9 cellular contexts compared by ENCODE assay signal in the genomic region with DNA sequence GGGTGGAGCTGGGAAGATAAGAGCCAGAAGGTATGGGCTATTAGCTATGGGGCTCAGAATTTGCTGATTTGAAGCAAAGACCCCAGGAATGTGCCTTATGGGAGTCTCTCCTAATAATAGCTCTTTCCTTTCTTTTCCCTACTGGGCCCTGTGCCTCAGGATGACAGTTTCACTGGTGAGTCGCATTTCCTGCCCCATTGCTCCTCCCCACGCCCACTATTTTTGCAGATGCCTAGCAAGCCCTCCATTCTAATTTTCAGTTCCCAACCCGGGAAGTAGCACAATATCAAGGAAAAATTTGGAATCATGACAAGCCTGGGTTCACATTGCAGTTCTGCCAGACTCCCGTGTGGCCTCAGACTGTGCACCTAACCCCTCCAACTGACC. TPM values are rescaled to one million over a fixed set of nuclear protein-coding genes. Genes with fewer than 3 reads are reported as not detected.
DNase-seq lines count a peak whose midpoint lies in the region; ATAC-seq, FAIRE-seq and TF ChIP-seq lines count a peak whose summit lies in the region.
"Had no signal": no experiment of that assay in that cellular context is flagged by ENCODE, and none has a peak within 500 bp of the region (broad histone marks: within the 10 kb centered on the region; RNA-seq: fewer than 3 reads in every experiment).

No MANE protein-coding gene starts in this region.

- no peak for DNase-seq in activated CD8-positive, alpha-beta memory T cell treated with anti-CD3 and anti-CD28 coated beads, Interleukin-2, amount 10 ng/mL, durations not matched to agents 7 days and 5 days
- DNase-seq in activated CD8-positive, alpha-beta memory T cell treated with anti-CD3 and anti-CD28 coated beads, Interleukin-2, amount 50 U/mL, for 48 hours = no peak
- DNase-seq in activated naive CD4-positive, alpha-beta T cell treated with anti-CD3 and anti-CD28 coated beads, Interleukin-2, amount 50 U/mL, for 72 hours (ENCODE audit: low spot score in 2 of 2) = no peak
- no peak for DNase-seq in keratinocyte (ENCODE audit: low read depth, low spot score)
- DNase-seq in tibial artery = peak in 1 of 2 donors; percentile 67
- no peak for DNase-seq in SJCRH30
- DNase-seq in anterior cingulate cortex (lab: John Stamatoyannopoulos, UW) = no peak
- DNase-seq: SIG-M5 had no signal

- peaks cover 25% of the 10 kb centered on the region for H3K4me1 Mint-ChIP-seq in activated CD8-positive, alpha-beta memory T cell treated with anti-CD3 and anti-CD28 coated beads, Interleukin-2, amount 10 ng/mL, durations not matched to agents 7 days and 5 days

- H3K4me3 ChIP-seq in keratinocyte (ENCODE audit: control insufficient read depth in 2 of 3, extremely low read depth in 1 of 3, insufficient read depth in 2 of 3, low read depth in 1 of 3, low read length in 3 of 3) (peak overlapping the region; percentile 45 to 55 (median 54)), tibial artery (peak overlapping the region; percentile 53 to 65), SJCRH30 (no peak overlapping the region)

- no peaks in the 10 kb centered on the region for H4K20me1 ChIP-seq in keratinocyte (ENCODE audit: control insufficient read depth, extremely low read depth, insufficient read depth, low read length)

- no peaks in the 10 kb centered on the region for H3K79me2 ChIP-seq in keratinocyte (ENCODE audit: control insufficient read depth, insufficient read depth, low read length)

- H3K27me3 Mint-ChIP-seq in activated CD8-positive, alpha-beta memory T cell treated with anti-CD3 and anti-CD28 coated beads, Interleukin-2, amount 10 ng/mL, durations not matched to agents 7 days and 5 days = no peaks in the 10 kb centered on the region

- no peaks in the 10 kb centered on the region for H3K36me3 Mint-ChIP-seq in activated CD8-positive, alpha-beta memory T cell treated with anti-CD3 and anti-CD28 coated beads, Interleukin-2, amount 10 ng/mL, durations not matched to agents 7 days and 5 days
- no peaks in the 10 kb centered on the region for H3K36me3 Mint-ChIP-seq in activated naive CD4-positive, alpha-beta T cell treated with anti-CD3 and anti-CD28 coated beads, Interleukin-2, amount 50 U/mL, for 72 hours

- intact Hi-C loops in tibial artery (cut with DNase I; ENCODE audit: low total_unique reads) = loop anchor here (5.0 kb wide), 1 partner anchor 401 kb away; no protein-coding TSS in a partner anchor

- H3K27ac Mint-ChIP-seq in activated CD8-positive, alpha-beta memory T cell treated with anti-CD3 and anti-CD28 coated beads, Interleukin-2, amount 10 ng/mL, durations not matched to agents 7 days and 5 days = no peak overlapping the region
- H3K27ac Mint-ChIP-seq in activated naive CD4-positive, alpha-beta T cell treated with anti-CD3 and anti-CD28 coated beads, Interleukin-2, amount 50 U/mL, for 72 hours = peak overlapping the region; percentile 73 to 83

- no peaks in the 10 kb centered on the region for H3K27me3 ChIP-seq in keratinocyte (ENCODE audit: control insufficient read depth, extremely low read depth, insufficient read depth, low read length)
- no peaks in the 10 kb centered on the region for H3K27me3 ChIP-seq in tibial artery
- 0 out of 2 replicates have a peak, but pooled peaks cover 7% of the 10 kb centered on the region for H3K27me3 ChIP-seq in SJCRH30

- H3K4me3 Mint-ChIP-seq in activated CD8-positive, alpha-beta memory T cell treated with anti-CD3 and anti-CD28 coated beads, Interleukin-2, amount 10 ng/mL, durations not matched to agents 7 days and 5 days = no peak overlapping the region

- ATAC-seq in activated CD8-positive, alpha-beta memory T cell treated with anti-CD3 and anti-CD28 coated beads, Interleukin-2, amount 10 ng/mL, durations not matched to agents 7 days and 5 days = peak; percentile 41
- ATAC-seq in activated naive CD4-positive, alpha-beta T cell treated with anti-CD3 and anti-CD28 coated beads, Interleukin-2, amount 50 U/mL, for 72 hours = peak in 1 of 2 donors; percentile 38
- no peak for ATAC-seq in GM21825 (IDR thresholded peaks at IDR 0.05; ENCODE audit: unreplicated experiment)

- no peak for FAIRE-seq in keratinocyte (lab: Jason Lieb, UNC)

- peak overlapping the region; percentile 72 for H3K4me2 ChIP-seq in keratinocyte (ENCODE audit: control insufficient read depth, extremely low read depth, insufficient read depth, low read depth, low read length)

- CTCF ChIA-PET in activated CD8-positive, alpha-beta memory T cell treated with anti-CD3 and anti-CD28 coated beads, Interleukin-2, amount 10 ng/mL, durations not matched to agents 7 days and 5 days (lab: Charles Lee) = interaction anchor here (0.9 to 3.7 kb wide), 3 partner anchors 10 to 29 kb away, joined by 3 to 16 read pairs (median 3); partner anchors contain the start of gene CRELD1

- peak overlapping the region; percentile 93 for H2AFZ ChIP-seq in keratinocyte (ENCODE audit: control insufficient read depth, low read length)

- H3K9me1 ChIP-seq in keratinocyte (ENCODE audit: control insufficient read depth, extremely low read depth, insufficient read depth, low read length) = peaks cover 5% of the 10 kb centered on the region

- peak overlapping the region; percentile 56 for H3K9ac ChIP-seq in keratinocyte (ENCODE audit: control insufficient read depth, extremely low read depth, insufficient read depth, low read length)

- dilution Hi-C loops in keratinocyte (cut with MboI; ENCODE audit: extremely low pct_ligation_motif_present, low sequenced_read_pairs) = no loop called here

- H3K4me1 ChIP-seq in keratinocyte (ENCODE audit: control insufficient read depth, extremely low read depth, insufficient read depth, low read length) = peaks cover 34% of the 10 kb centered on the region
- peaks cover 0 to 42% (median 17%) of the 10 kb centered on the region in 4 donors for H3K4me1 ChIP-seq in tibial artery
- H3K4me1 ChIP-seq in SJCRH30 = peaks cover 6% of the 10 kb centered on the region; the same call in 1 of the 2 replicates

- peaks cover 6 to 8% of the 10 kb centered on the region in 2 experiments for H3K36me3 ChIP-seq in keratinocyte (ENCODE audit: control insufficient read depth in 2 of 2, extremely low read depth in 1 of 2, insufficient read depth in 2 of 2, low read length in 2 of 2)
- H3K36me3 ChIP-seq in tibial artery = peaks cover 8 to 21% (median 9%) of the 10 kb centered on the region in 3 donors
- no peaks in the 10 kb centered on the region for H3K36me3 ChIP-seq in SJCRH30

- peak overlapping the region; percentile 21 for H3K27ac ChIP-seq in keratinocyte (ENCODE audit: control insufficient read depth, insufficient read depth, low read length)
- peak overlapping the region; percentile 79 to 82 for H3K27ac ChIP-seq in tibial artery
- H3K27ac ChIP-seq in SJCRH30 = no peak overlapping the region

- TF ChIP-seq CTCF in keratinocyte (optimal IDR thresholded peaks at IDR 0.05 in 1 of 3, IDR thresholded peaks at IDR 0.05 in 1 of 3, conservative IDR thresholded peaks at IDR 0.05 in 1 of 3; ENCODE audit: extremely low read depth in 1 of 3, insufficient read depth in 2 of 3, low read length in 3 of 3) = no peak
- TF ChIP-seq CTCF in tibial artery (IDR thresholded peaks at IDR 0.05) = no peak

- H3K9me3 ChIP-seq in keratinocyte (ENCODE audit: control insufficient read depth, low read depth, low read length) = no peaks in the 10 kb centered on the region
- no peaks in the 10 kb centered on the region for H3K9me3 ChIP-seq in tibial artery
- H3K9me3 ChIP-seq in SJCRH30 (replicated peaks) = no peaks in the 10 kb centered on the region

- H3K9me3 Mint-ChIP-seq in activated CD8-positive, alpha-beta memory T cell treated with anti-CD3 and anti-CD28 coated beads, Interleukin-2, amount 10 ng/mL, durations not matched to agents 7 days and 5 days (ENCODE audit: low read depth) = no peaks in the 10 kb centered on the region
- no peaks in the 10 kb centered on the region for H3K9me3 Mint-ChIP-seq in activated naive CD4-positive, alpha-beta T cell treated with anti-CD3 and anti-CD28 coated beads, Interleukin-2, amount 50 U/mL, for 72 hours

RNA-seq across cellular contexts. Expression of gene IL17RE, which starts 0.6 kb away (rescaled TPM):
- 1 to 10 TPM in 1 of 2 experiments, under 1 TPM in 1; 0.68 to 1.9 TPM for total RNA-seq in activated CD8-positive, alpha-beta memory T cell treated with anti-CD3 and anti-CD28 coated beads, Interleukin-2, amount 10 ng/mL, durations not matched to agents 7 days and 5 days
- 1 to 10 TPM in 1 of 2 donors, under 1 TPM in 1; 0.61 to 1.4 TPM for total RNA-seq in activated naive CD4-positive, alpha-beta T cell treated with anti-CD3 and anti-CD28 coated beads, Interleukin-2, amount 50 U/mL, for 72 hours
- polyA plus RNA-seq in keratinocyte = 10.7 to 24.4 TPM (median 16.0 TPM) in 3 replicates
- polyA plus RNA-seq in keratinocyte (2011; ENCODE audit: low read depth) = 3.9 TPM
- 4.9 and 5.0 TPM in 2 replicates for polyA plus RNA-seq in keratinocyte (2011; cell fraction: cytosol; rRNA removed)
- polyA plus RNA-seq in keratinocyte (2011; cell fraction: nucleus; rRNA removed) = 33.2 and 37.8 TPM in 2 replicates
- 7.2 and 14.9 TPM in 2 replicates for polyA plus RNA-seq in keratinocyte (2012; ENCODE audit: low replicate concordance)
- 9.0 to 18.6 TPM (median 15.5 TPM) in 3 replicates for polyA minus RNA-seq in keratinocyte
- polyA minus RNA-seq in keratinocyte (2011; cell fraction: cytosol; rRNA and poly(A)+ RNA removed) = 5.4 TPM
- 10.0 and 16.3 TPM in 2 replicates for polyA minus RNA-seq in keratinocyte (2011; cell fraction: nucleus; rRNA and poly(A)+ RNA removed)
- 0.05 and 0.12 TPM in 2 replicates for total RNA-seq in SJCRH30 (2014; rRNA removed; shearing (Covaris generic))

RNA-seq across cellular contexts. Expression of gene JAGN1, which starts 12.8 kb away (rescaled TPM):
- total RNA-seq in activated CD8-positive, alpha-beta memory T cell treated with anti-CD3 and anti-CD28 coated beads, Interleukin-2, amount 10 ng/mL, durations not matched to agents 7 days and 5 days = 10 to 100 TPM; 27.9 to 44.0 TPM
- total RNA-seq in activated naive CD4-positive, alpha-beta T cell treated with anti-CD3 and anti-CD28 coated beads, Interleukin-2, amount 50 U/mL, for 72 hours = 10 to 100 TPM in 1 of 2 donors, 1 to 10 TPM in 1; 7.5 to 34.4 TPM
- polyA plus RNA-seq in keratinocyte = 45.1 to 61.1 TPM (median 48.0 TPM) in 3 replicates
- 3.1 TPM for polyA plus RNA-seq in keratinocyte (2011; ENCODE audit: low read depth)
- polyA plus RNA-seq in keratinocyte (2011; cell fraction: cytosol; rRNA removed) = 34.2 and 48.7 TPM in 2 replicates
- polyA plus RNA-seq in keratinocyte (2011; cell fraction: nucleus; rRNA removed) = 28.5 and 29.3 TPM in 2 replicates
- 29.2 and 39.8 TPM in 2 replicates for polyA plus RNA-seq in keratinocyte (2012; ENCODE audit: low replicate concordance)
- 40.4 to 53.0 TPM (median 46.5 TPM) in 3 replicates for polyA minus RNA-seq in keratinocyte
- 26.5 TPM for polyA minus RNA-seq in keratinocyte (2011; cell fraction: cytosol; rRNA and poly(A)+ RNA removed)
- polyA minus RNA-seq in keratinocyte (2011; cell fraction: nucleus; rRNA and poly(A)+ RNA removed) = 8.2 and 16.0 TPM in 2 replicates
- total RNA-seq in SJCRH30 (2014; rRNA removed; shearing (Covaris generic)) = 40.3 and 41.0 TPM in 2 replicates

RNA-seq across cellular contexts. Expression of gene IL17RC, which starts 13.7 kb away (rescaled TPM):
- under 1 TPM; 0.30 to 0.41 TPM for total RNA-seq in activated CD8-positive, alpha-beta memory T cell treated with anti-CD3 and anti-CD28 coated beads, Interleukin-2, amount 10 ng/mL, durations not matched to agents 7 days and 5 days
- total RNA-seq in activated naive CD4-positive, alpha-beta T cell treated with anti-CD3 and anti-CD28 coated beads, Interleukin-2, amount 50 U/mL, for 72 hours = 1 to 10 TPM in 1 of 2 donors, under 1 TPM in 1; 0.18 to 1.5 TPM
- 6.3 to 12.7 TPM (median 7.4 TPM) in 3 replicates for polyA plus RNA-seq in keratinocyte
- polyA plus RNA-seq in keratinocyte (2011; ENCODE audit: low read depth) = 11.4 TPM
- 5.2 and 8.5 TPM in 2 replicates for polyA plus RNA-seq in keratinocyte (2011; cell fraction: cytosol; rRNA removed)
- polyA plus RNA-seq in keratinocyte (2011; cell fraction: nucleus; rRNA removed) = 15.8 and 17.6 TPM in 2 replicates
- 8.2 and 17.4 TPM in 2 replicates for polyA plus RNA-seq in keratinocyte (2012; ENCODE audit: low replicate concordance)
- polyA minus RNA-seq in keratinocyte = 14.8 to 17.4 TPM (median 15.8 TPM) in 3 replicates
- 18.6 TPM for polyA minus RNA-seq in keratinocyte (2011; cell fraction: cytosol; rRNA and poly(A)+ RNA removed)
- 7.2 and 8.9 TPM in 2 replicates for polyA minus RNA-seq in keratinocyte (2011; cell fraction: nucleus; rRNA and poly(A)+ RNA removed)
- 4.0 and 6.8 TPM in 2 replicates for total RNA-seq in SJCRH30 (2014; rRNA removed; shearing (Covaris generic))

RNA-seq across cellular contexts. Expression of gene CIDEC, which starts 23.2 kb away (rescaled TPM):
- not detected for total RNA-seq in activated CD8-positive, alpha-beta memory T cell treated with anti-CD3 and anti-CD28 coated beads, Interleukin-2, amount 10 ng/mL, durations not matched to agents 7 days and 5 days
- not detected for total RNA-seq in activated naive CD4-positive, alpha-beta T cell treated with anti-CD3 and anti-CD28 coated beads, Interleukin-2, amount 50 U/mL, for 72 hours
- not detected in 3 replicates for polyA plus RNA-seq in keratinocyte
- not detected for polyA plus RNA-seq in keratinocyte (2011; ENCODE audit: low read depth)
- polyA plus RNA-seq in keratinocyte (2011; cell fraction: cytosol; rRNA removed) = 0.08 TPM in 1 of 2 replicates, not detected in the other
- polyA plus RNA-seq in keratinocyte (2011; cell fraction: nucleus; rRNA removed) = not detected in 2 replicates
- not detected in 2 replicates for polyA plus RNA-seq in keratinocyte (2012; ENCODE audit: low replicate concordance)
- polyA minus RNA-seq in keratinocyte = 0.30 TPM in 1 of 3 replicates, not detected in the others
- polyA minus RNA-seq in keratinocyte (2011; cell fraction: cytosol; rRNA and poly(A)+ RNA removed) = not detected
- not detected in 2 replicates for polyA minus RNA-seq in keratinocyte (2011; cell fraction: nucleus; rRNA and poly(A)+ RNA removed)
- total RNA-seq in SJCRH30 (2014; rRNA removed; shearing (Covaris generic)) = not detected in 2 replicates

RNA-seq across cellular contexts. Expression of gene CRELD1, which starts 30.4 kb away (rescaled TPM):
- total RNA-seq in activated CD8-positive, alpha-beta memory T cell treated with anti-CD3 and anti-CD28 coated beads, Interleukin-2, amount 10 ng/mL, durations not matched to agents 7 days and 5 days = 10 to 100 TPM; 17.4 to 18.9 TPM
- total RNA-seq in activated naive CD4-positive, alpha-beta T cell treated with anti-CD3 and anti-CD28 coated beads, Interleukin-2, amount 50 U/mL, for 72 hours = 10 to 100 TPM; 23.8 to 25.0 TPM
- polyA plus RNA-seq in keratinocyte = 11.2 to 19.2 TPM (median 17.1 TPM) in 3 replicates
- polyA plus RNA-seq in keratinocyte (2011; ENCODE audit: low read depth) = 19.6 TPM
- polyA plus RNA-seq in keratinocyte (2011; cell fraction: cytosol; rRNA removed) = 5.9 and 10.4 TPM in 2 replicates
- 38.5 and 42.9 TPM in 2 replicates for polyA plus RNA-seq in keratinocyte (2011; cell fraction: nucleus; rRNA removed)
- polyA plus RNA-seq in keratinocyte (2012; ENCODE audit: low replicate concordance) = 13.6 and 30.7 TPM in 2 replicates
- polyA minus RNA-seq in keratinocyte = 6.8 to 29.0 TPM (median 8.4 TPM) in 3 replicates
- polyA minus RNA-seq in keratinocyte (2011; cell fraction: cytosol; rRNA and poly(A)+ RNA removed) = 11.7 TPM
- 7.0 and 11.8 TPM in 2 replicates for polyA minus RNA-seq in keratinocyte (2011; cell fraction: nucleus; rRNA and poly(A)+ RNA removed)
- total RNA-seq in SJCRH30 (2014; rRNA removed; shearing (Covaris generic)) = 8.1 and 8.3 TPM in 2 replicates
